ENCODE assay signal across 17 cellular contexts in the genomic region with DNA sequence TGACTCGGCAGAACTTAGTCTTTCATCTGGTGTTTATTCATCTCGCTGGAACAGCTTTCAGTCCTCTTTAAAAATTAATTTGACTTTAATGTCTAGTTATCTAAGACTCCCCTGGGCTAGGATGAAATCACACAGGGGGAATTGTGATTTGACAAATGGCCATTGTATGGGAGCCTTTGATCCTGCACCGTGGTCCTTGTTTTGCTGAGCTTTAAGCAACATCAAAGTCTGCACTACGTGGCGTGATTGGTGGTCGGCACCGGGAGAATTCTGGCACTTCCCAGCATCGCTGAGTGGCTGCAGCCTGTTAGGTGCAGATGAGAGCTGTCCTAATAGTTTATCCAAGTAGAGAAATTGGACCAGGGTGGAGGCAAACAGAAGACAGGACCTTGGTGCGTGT.
"Had no signal": no experiment of that assay in that cellular context is flagged by ENCODE, and none has a peak within 500 bp of the region (broad histone marks: within the 10 kb centered on the region; RNA-seq: fewer than 3 reads in every experiment).

No MANE protein-coding gene starts in this region.

- H3K9me3 ChIP-seq: esophagus squamous epithelium, heart left ventricle, lower lobe of right lung, right atrium auricular region, tibial nerve had no signal

- ATAC-seq: heart left ventricle, left cardiac atrium, lower lobe of right lung had no signal

- H3K9me3 Mint-ChIP-seq: activated CD4-positive, alpha-beta T cell treated with anti-CD3 and anti-CD28 coated beads, Interleukin-2, amount 10 ng/mL, durations not matched to agents 7 days and 5 days; activated naive CD8-positive, alpha-beta T cell treated with anti-CD3 and anti-CD28 coated beads for 36 hours; activated T-helper 1 cell treated with anti-CD3 and anti-CD28 coated beads, Interleukin-12 subunit alpha, Interleukin-12 subunit beta, Interleukin-2, Interleukin-4 antibody, amounts not matched to agents 30 ng/mL and 10 ng/mL and 1 ng/mL, durations not matched to agents 14 hours and 24 hours and 36 hours; mesothelial cell of epicardium had no signal

- H3K4me3 ChIP-seq: esophagus squamous epithelium, heart left ventricle, lower lobe of right lung, right atrium auricular region, tibial nerve had no signal

- H3K27me3 ChIP-seq: esophagus squamous epithelium, heart left ventricle, right atrium auricular region, tibial nerve had no signal

- H3K36me3 Mint-ChIP-seq: activated naive CD8-positive, alpha-beta T cell treated with anti-CD3 and anti-CD28 coated beads for 36 hours; mesothelial cell of epicardium had no signal

- H3K4me3 Mint-ChIP-seq: activated CD4-positive, alpha-beta T cell treated with anti-CD3 and anti-CD28 coated beads, Interleukin-2, amount 10 ng/mL, durations not matched to agents 7 days and 5 days; activated naive CD8-positive, alpha-beta T cell treated with anti-CD3 and anti-CD28 coated beads for 36 hours; activated T-helper 1 cell treated with anti-CD3 and anti-CD28 coated beads, Interleukin-12 subunit alpha, Interleukin-12 subunit beta, Interleukin-2, Interleukin-4 antibody, amounts not matched to agents 30 ng/mL and 10 ng/mL and 1 ng/mL, durations not matched to agents 14 hours and 24 hours and 36 hours; mesothelial cell of epicardium had no signal

- H3K4me1 ChIP-seq: esophagus squamous epithelium, right atrium auricular region, tibial nerve had no signal

- H3K36me3 ChIP-seq: esophagus squamous epithelium, tibial nerve had no signal

- DNase-seq: activated CD4-positive, alpha-beta T cell treated with anti-CD3 and anti-CD28 coated beads, Interleukin-2, amount 10 ng/mL, durations not matched to agents 7 days and 5 days; activated CD4-positive, CD25-positive, alpha-beta regulatory T cell; activated CD8-positive, alpha-beta memory T cell treated with anti-CD3 and anti-CD28 coated beads for 24 hours; activated naive CD8-positive, alpha-beta T cell treated with anti-CD3 and anti-CD28 coated beads for 36 hours; esophagus squamous epithelium; foreskin fibroblast; heart left ventricle; left cardiac atrium; lower lobe of right lung; small intestine; stimulated activated CD4-positive, alpha-beta T cell treated with anti-CD3 and anti-CD28 coated beads, Interleukin-4, amount 100 ng/mL, for 24 hours; stimulated activated naive CD4-positive, alpha-beta T cell treated with Interleukin-2 at 50 U/mL for 16 hours; substantia nigra had no signal

- H3K27ac ChIP-seq: esophagus squamous epithelium, heart left ventricle, lower lobe of right lung, right atrium auricular region, tibial nerve had no signal

- H3K27ac Mint-ChIP-seq: activated CD4-positive, alpha-beta T cell treated with anti-CD3 and anti-CD28 coated beads, Interleukin-2, amount 10 ng/mL, durations not matched to agents 7 days and 5 days; activated naive CD8-positive, alpha-beta T cell treated with anti-CD3 and anti-CD28 coated beads for 36 hours; activated T-helper 1 cell treated with anti-CD3 and anti-CD28 coated beads, Interleukin-12 subunit alpha, Interleukin-12 subunit beta, Interleukin-2, Interleukin-4 antibody, amounts not matched to agents 30 ng/mL and 10 ng/mL and 1 ng/mL, durations not matched to agents 14 hours and 24 hours and 36 hours; mesothelial cell of epicardium had no signal
